Comparison of ENCODE assay signal across 24 cellular contexts in the genomic region with DNA sequence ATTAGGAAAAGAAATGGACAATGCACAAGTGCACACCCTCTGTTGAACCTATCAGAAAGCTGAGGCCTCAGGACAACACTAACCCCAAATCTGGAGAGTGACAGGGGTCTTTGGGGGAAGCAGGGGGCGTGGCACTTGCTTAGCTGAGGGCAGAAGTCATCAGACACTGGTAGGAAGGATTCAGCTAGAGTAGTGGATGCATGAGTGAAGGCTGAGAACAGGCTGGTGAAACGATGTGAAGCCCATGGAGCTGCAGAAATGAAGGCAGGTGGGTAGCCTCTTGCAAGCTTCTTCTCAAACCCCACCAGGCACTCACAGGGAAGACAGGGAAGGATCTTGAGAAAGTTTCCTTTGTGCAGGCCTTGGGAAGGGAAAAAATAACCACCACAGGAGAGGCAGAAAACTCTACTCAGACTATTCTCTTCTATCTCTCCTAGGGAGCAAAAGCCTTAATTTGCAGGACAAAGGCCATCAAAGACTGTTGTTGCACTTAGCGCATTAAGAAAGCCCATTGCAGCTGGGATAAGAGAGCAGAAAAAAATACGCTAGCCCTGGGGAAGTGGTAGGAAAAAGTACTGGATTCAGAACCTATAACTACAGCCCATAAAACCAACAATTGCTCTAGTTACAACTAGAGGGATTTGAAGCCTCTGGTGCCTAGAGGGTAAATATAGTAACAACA.
"Had no signal": no experiment of that assay in that cellular context is flagged by ENCODE, and none has a peak within 500 bp of the region (broad histone marks: within the 10 kb centered on the region; RNA-seq: fewer than 3 reads in every experiment).

No MANE protein-coding gene starts in this region.

- H3K27me3 ChIP-seq: SJCRH30 had no signal

- H3K27ac Mint-ChIP-seq: activated CD4-positive, alpha-beta memory T cell treated with anti-CD3 and anti-CD28 coated beads for 36 hours; activated naive CD4-positive, alpha-beta T cell treated with anti-CD3 and anti-CD28 coated beads, Interleukin-2, amount 50 U/mL, for 72 hours; activated naive CD8-positive, alpha-beta T cell treated with anti-CD3 and anti-CD28 coated beads, Interleukin-2, amount 50 U/mL, for 24 hours; brain; T-helper 1 cell treated with Interleukin-12 subunit alpha and Interleukin-12 subunit beta and Interleukin-4 antibody, amounts not matched to agents 30 μg/mL and 1 μg/mL, for 36 hours had no signal

- H3K4me3 ChIP-seq: SJCRH30 had no signal

- H3K27ac ChIP-seq: SJCRH30 had no signal

- DNase-seq: activated CD4-positive, alpha-beta memory T cell treated with anti-CD3 and anti-CD28 coated beads for 36 hours; activated CD4-positive, alpha-beta T cell treated with anti-CD3 and anti-CD28 coated beads for 48 hours; activated CD4-positive, CD25-positive, alpha-beta regulatory T cell treated with anti-CD3 and anti-CD28 coated beads, Interleukin-2, amount 50 U/mL, for 72 hours; activated CD8-positive, alpha-beta memory T cell treated with anti-CD3 and anti-CD28 coated beads for 24 hours; activated effector memory CD4-positive, alpha-beta T cell treated with anti-CD3 and anti-CD28 coated beads, Interleukin-2, amount 50 U/mL, for 16 hours; activated naive CD4-positive, alpha-beta T cell treated with Interleukin-2 at 50 U/mL for 16 hours; activated naive CD8-positive, alpha-beta T cell treated with anti-CD3 and anti-CD28 coated beads, Interleukin-2, amount 50 U/mL, for 24 hours; activated T-cell treated with anti-CD3 and anti-CD28 coated beads, Interleukin-2, amount 50 U/mL, for 4 hours; amniotic stem cell; NCI-H1092; NCI-H1417; NCI-H1930; NCI-H2171; NCI-H226; NCI-H526; NCI-H774; OCI-M1; RPMI8226; SJCRH30; SK-N-SH had no signal

- H3K4me1 Mint-ChIP-seq: activated naive CD8-positive, alpha-beta T cell treated with anti-CD3 and anti-CD28 coated beads, Interleukin-2, amount 50 U/mL, for 24 hours; brain had no signal

- H3K4me3 Mint-ChIP-seq: activated CD4-positive, alpha-beta memory T cell treated with anti-CD3 and anti-CD28 coated beads for 36 hours; activated naive CD8-positive, alpha-beta T cell treated with anti-CD3 and anti-CD28 coated beads, Interleukin-2, amount 50 U/mL, for 24 hours; activated T-cell treated with anti-CD3 and anti-CD28 coated beads, Interleukin-2, amount 50 U/mL, for 4 hours; brain; T-helper 1 cell treated with Interleukin-12 subunit alpha and Interleukin-12 subunit beta and Interleukin-4 antibody, amounts not matched to agents 30 μg/mL and 1 μg/mL, for 36 hours had no signal

- H3K9ac ChIP-seq: SK-N-SH had no signal

- H3K36me3 Mint-ChIP-seq: activated CD4-positive, alpha-beta memory T cell treated with anti-CD3 and anti-CD28 coated beads for 36 hours had no signal

- FAIRE-seq: astrocyte had no signal

- H3K36me3 ChIP-seq: SJCRH30 had no signal

- H3K4me1 ChIP-seq: SJCRH30 had no signal

- H3K4me2 ChIP-seq: SK-N-SH had no signal
